ENCODE assay signal across 1 cellular context in genomic region chr3:189708375-189708774, GRCh38.
TF ChIP-seq lines count a peak whose summit lies in the region.

No MANE protein-coding gene starts in this region.

TF ChIP-seq in IMR-90, 13 proteins besides CTCF, POLR2A, EP300 and RAD21:
- TF ChIP-seq USF2 (IDR thresholded peaks at IDR 0.05; ENCODE audit: low read depth, low read length), result no peak
- TF ChIP-seq FOS (IDR thresholded peaks at IDR 0.05; ENCODE audit: low read depth, low read length), result no peak
- no peak for TF ChIP-seq RCOR1 (IDR thresholded peaks at IDR 0.05; ENCODE audit: insufficient replicate concordance, low read length)
- TF ChIP-seq ELK1 (IDR thresholded peaks at IDR 0.05; ENCODE audit: borderline replicate concordance, low read depth, low read length), result no peak
- no peak for TF ChIP-seq SMC3 (IDR thresholded peaks at IDR 0.05; ENCODE audit: low read depth, low read length)
- TF ChIP-seq CHD1 (IDR thresholded peaks at IDR 0.05; ENCODE audit: low read depth, low read length), result no peak
- no peak for TF ChIP-seq MAZ (IDR thresholded peaks at IDR 0.05; ENCODE audit: borderline replicate concordance, low read depth, low read length)
- no peak for TF ChIP-seq MAFK (IDR thresholded peaks at IDR 0.05; ENCODE audit: low read depth, low read length)
- TF ChIP-seq NFE2L2 (IDR thresholded peaks at IDR 0.05; ENCODE audit: low read depth, low read length), result no peak
- no peak for TF ChIP-seq MXI1 (IDR thresholded peaks at IDR 0.05; ENCODE audit: borderline replicate concordance, low read depth, low read length)
- TF ChIP-seq RFX5 (IDR thresholded peaks at IDR 0.05; ENCODE audit: low read depth, low read length), result no peak
- TF ChIP-seq CEBPB (IDR thresholded peaks at IDR 0.05; ENCODE audit: low read depth, low read length), result no peak
- no peak for TF ChIP-seq BHLHE40 (IDR thresholded peaks at IDR 0.05; ENCODE audit: low read depth, low read length)
